Comparison of ENCODE assay signal across 12 cellular contexts in the genomic region with DNA sequence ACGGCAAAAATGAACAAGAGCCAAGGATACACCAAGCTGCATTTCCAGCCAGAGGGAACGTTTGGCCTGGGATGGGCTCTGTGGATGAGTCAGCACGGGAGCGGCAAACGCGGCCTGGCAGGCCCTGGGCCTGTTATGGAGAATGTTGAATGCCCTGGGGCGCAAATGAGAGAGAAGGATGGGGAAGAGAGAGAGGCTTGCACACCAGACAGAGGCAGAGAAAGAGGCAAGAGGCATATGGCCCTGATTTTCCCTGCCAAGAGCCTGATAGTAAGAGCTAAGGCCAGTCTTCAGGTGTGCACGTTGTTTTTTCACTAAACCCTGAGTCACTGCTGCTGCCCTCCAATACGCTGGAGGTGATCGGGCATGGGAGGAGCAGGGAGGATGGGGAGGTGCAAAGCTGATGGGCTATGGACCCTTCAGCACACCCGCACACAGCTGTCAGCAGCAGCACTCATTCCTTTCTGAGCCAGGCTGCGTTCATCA.
A peak's percentile ranks its signal among the peaks of the same experiment; 100 is the strongest.
DNase-seq lines count a peak whose midpoint lies in the region; ATAC-seq, FAIRE-seq and TF ChIP-seq lines count a peak whose summit lies in the region.
"Had no signal": no experiment of that assay in that cellular context is flagged by ENCODE, and none has a peak within 500 bp of the region (broad histone marks: within the 10 kb centered on the region; RNA-seq: fewer than 3 reads in every experiment).

No MANE protein-coding gene starts in this region.

- peaks cover 37 to 68% of the 10 kb centered on the region in 2 experiments for H3K27me3 ChIP-seq in K562 (ENCODE audit: control insufficient read depth in 2 of 2, insufficient read depth in 2 of 2, low read length in 2 of 2)

- no peak for TF ChIP-seq POLR2A in K562 (conservative IDR thresholded peaks at IDR 0.05)

- no peak for TF ChIP-seq RAD21 in K562 (CRISPR knock-in tag; conservative IDR thresholded peaks at IDR 0.05 in 1 of 2, IDR thresholded peaks at IDR 0.05 in 1 of 2)

- no peak overlapping the region for H3K4me3 ChIP-seq in K562

- in situ Hi-C loops in K562 (cut with MboI) (no loop called here), KBM-7 (cut with MboI; ENCODE audit: low pct_unique_long_range_greater_than_20kb, low sequenced_read_pairs) (no loop called here)

- no peaks in the 10 kb centered on the region for H3K36me3 ChIP-seq in K562 (ENCODE audit: control insufficient read depth, insufficient read depth, low read length)

- 5% methylated on average over 12 of the region's 12 CpGs for WGBS in K562 (ENCODE audit: insufficient coverage, low coverage, missing lambda C conversion rate)

- no TSS peak for BruUV-seq in K562 (replicated peaks; lab: Mats Ljungman, UMichigan)

- H3K4me2 ChIP-seq in K562 (ENCODE audit: insufficient read depth, low read length), result no peak overlapping the region

- DNase-seq in A172 (ENCODE audit: low spot score), result peak; percentile 72
- peak; percentile 51 for DNase-seq in HT-29 (ENCODE audit: low spot score)
- DNase-seq in K562 (ENCODE audit: extremely low read depth in 1 of 4, low spot score in 3 of 4), result no peak
- DNase-seq in left colon, result peak in 1 of 2 donors; percentile 53
- no peak for DNase-seq in SW 1271 (lab: John Stamatoyannopoulos, UW)
- DNase-seq in KBM-7, result no peak
- no peak for DNase-seq in occipital lobe (lab: John Stamatoyannopoulos, UW)
- DNase-seq: activated B cell treated with CpG ODN at 0.5 μM for 24 hours; CD4-positive, CD25-positive, alpha-beta regulatory T cell; naive B cell had no signal

- FAIRE-seq in K562 (lab: Jason Lieb, UNC), result no peak
- FAIRE-seq: colon had no signal

- no peaks in the 10 kb centered on the region for H3K79me2 ChIP-seq in K562 (ENCODE audit: control insufficient read depth, insufficient read depth, low read length)

- 0 out of 5 replicates have a peak, but pooled peaks cover 0 to 3% of the 10 kb centered on the region in 2 experiments for H3K4me1 ChIP-seq in K562 (replicated peaks in 1 of 2; ENCODE audit: control insufficient read depth in 2 of 2, insufficient read depth in 2 of 2, low read length in 2 of 2)

- no peaks in the 10 kb centered on the region for H3K9me1 ChIP-seq in K562 (ENCODE audit: control insufficient read depth, insufficient read depth, low read length)

- CTCF ChIA-PET in K562 (lab: Yijun Ruan, JAX; ENCODE audit: low intra/inter-chr PET ratio), result no interaction called here

- no peak for TF ChIP-seq EP300 in K562 (IDR thresholded peaks at IDR 0.05; ENCODE audit: low read length)

- no peak overlapping the region for H3K27ac ChIP-seq in K562 (ENCODE audit: extremely low read depth, low read depth, low read length)

- intact Hi-C loops in K562 (cut with micrococcal nuclease), result no loop called here
- intact Hi-C loops in left colon (cut with DNase I, micrococcal nuclease), result no loop called here

- POLR2A ChIA-PET in K562 (lab: Yijun Ruan, JAX), result interaction anchor here (0.6 to 1.0 kb wide), 5 partner anchors 8 to 304 kb away, joined by 3 to 5 read pairs (median 4); no protein-coding TSS in a partner anchor

- H2AFZ ChIP-seq in K562 (ENCODE audit: low read depth, low read length), result no peak overlapping the region

- TF ChIP-seq CTCF in K562 (IDR thresholded peaks at IDR 0.05 in 2 of 3, conservative IDR thresholded peaks at IDR 0.05 in 1 of 3; ENCODE audit: insufficient read depth in 2 of 3, low read depth in 1 of 3, low read length in 3 of 3), result no peak

- no peaks in the 10 kb centered on the region for H3K9me3 ChIP-seq in K562 (replicated peaks; ENCODE audit: control insufficient read depth, insufficient read depth, low read depth, low read length)

- no peak; the same call in 2 of the 3 replicates for ATAC-seq in K562
- ATAC-seq in left colon, result peak; percentile 93
- no peak for ATAC-seq in HG02571 (IDR thresholded peaks at IDR 0.05; ENCODE audit: unreplicated experiment)

- 0 out of 2 replicates have a peak, but pooled peaks cover 3% of the 10 kb centered on the region for H4K20me1 ChIP-seq in K562 (replicated peaks; ENCODE audit: control insufficient read depth, insufficient read depth, low read length)

- H3K9ac ChIP-seq in K562 (ENCODE audit: insufficient read depth in 1 of 2, low read depth in 2 of 2, low read length in 2 of 2), result peak overlapping the region in 1 of 2 experiments; percentile 47; a peak in 1 of 4 replicates

TF ChIP-seq in K562, 482 proteins besides CTCF, POLR2A, EP300 and RAD21 (continues in another document):
- no peak for TF ChIP-seq GATAD2B (IDR thresholded peaks at IDR 0.05; ENCODE audit: borderline replicate concordance)
- no peak for TF ChIP-seq NBN (IDR thresholded peaks at IDR 0.05; ENCODE audit: low read depth)
- no peak for TF ChIP-seq ZNF165 (CRISPR knock-in tag; IDR thresholded peaks at IDR 0.05; ENCODE audit: borderline replicate concordance)
- TF ChIP-seq, protein P1, sequence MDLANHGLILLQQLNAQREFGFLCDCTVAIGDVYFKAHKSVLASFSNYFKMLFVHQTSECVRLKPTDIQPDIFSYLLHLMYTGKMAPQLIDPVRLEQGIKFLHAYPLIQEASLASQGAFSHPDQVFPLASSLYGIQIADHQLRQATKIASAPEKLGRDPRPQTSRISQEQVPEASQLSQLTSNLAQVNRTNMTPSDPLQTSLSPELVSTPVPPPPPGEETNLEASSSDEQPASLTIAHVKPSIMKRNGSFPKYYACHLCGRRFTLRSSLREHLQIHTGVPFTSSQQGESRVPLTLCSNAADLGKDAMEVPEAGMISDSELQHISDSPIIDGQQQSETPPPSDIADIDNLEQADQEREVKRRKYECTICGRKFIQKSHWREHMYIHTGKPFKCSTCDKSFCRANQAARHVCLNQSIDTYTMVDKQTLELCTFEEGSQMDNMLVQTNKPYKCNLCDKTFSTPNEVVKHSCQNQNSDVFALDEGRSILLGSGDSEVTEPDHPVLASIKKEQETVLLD (IDR thresholded peaks at IDR 0.05), result no peak
- no peak for TF ChIP-seq KLF6 (CRISPR knock-in tag; IDR thresholded peaks at IDR 0.05; ENCODE audit: borderline replicate concordance)
- TF ChIP-seq NFE2 (IDR thresholded peaks at IDR 0.05; ENCODE audit: low read depth), result peak; percentile 49
- no peak for TF ChIP-seq HMGN3 (IDR thresholded peaks at IDR 0.05; ENCODE audit: borderline replicate concordance, extremely low read depth, insufficient read length, low read depth, low read length)
- TF ChIP-seq ZKSCAN1 (IDR thresholded peaks at IDR 0.05; ENCODE audit: low read depth, low read length), result no peak
- TF ChIP-seq CHCHD3 (CRISPR knock-in tag; IDR thresholded peaks at IDR 0.05), result no peak
- TF ChIP-seq, protein P2, sequence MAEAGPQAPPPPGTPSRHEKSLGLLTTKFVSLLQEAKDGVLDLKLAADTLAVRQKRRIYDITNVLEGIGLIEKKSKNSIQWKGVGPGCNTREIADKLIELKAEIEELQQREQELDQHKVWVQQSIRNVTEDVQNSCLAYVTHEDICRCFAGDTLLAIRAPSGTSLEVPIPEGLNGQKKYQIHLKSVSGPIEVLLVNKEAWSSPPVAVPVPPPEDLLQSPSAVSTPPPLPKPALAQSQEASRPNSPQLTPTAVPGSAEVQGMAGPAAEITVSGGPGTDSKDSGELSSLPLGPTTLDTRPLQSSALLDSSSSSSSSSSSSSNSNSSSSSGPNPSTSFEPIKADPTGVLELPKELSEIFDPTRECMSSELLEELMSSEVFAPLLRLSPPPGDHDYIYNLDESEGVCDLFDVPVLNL (CRISPR knock-in tag; IDR thresholded peaks at IDR 0.05; ENCODE audit: low read depth), result no peak
- TF ChIP-seq HDAC8 (tag; IDR thresholded peaks at IDR 0.05), result no peak
- no peak for TF ChIP-seq TARDBP (IDR thresholded peaks at IDR 0.05)
- TF ChIP-seq, protein P3, sequence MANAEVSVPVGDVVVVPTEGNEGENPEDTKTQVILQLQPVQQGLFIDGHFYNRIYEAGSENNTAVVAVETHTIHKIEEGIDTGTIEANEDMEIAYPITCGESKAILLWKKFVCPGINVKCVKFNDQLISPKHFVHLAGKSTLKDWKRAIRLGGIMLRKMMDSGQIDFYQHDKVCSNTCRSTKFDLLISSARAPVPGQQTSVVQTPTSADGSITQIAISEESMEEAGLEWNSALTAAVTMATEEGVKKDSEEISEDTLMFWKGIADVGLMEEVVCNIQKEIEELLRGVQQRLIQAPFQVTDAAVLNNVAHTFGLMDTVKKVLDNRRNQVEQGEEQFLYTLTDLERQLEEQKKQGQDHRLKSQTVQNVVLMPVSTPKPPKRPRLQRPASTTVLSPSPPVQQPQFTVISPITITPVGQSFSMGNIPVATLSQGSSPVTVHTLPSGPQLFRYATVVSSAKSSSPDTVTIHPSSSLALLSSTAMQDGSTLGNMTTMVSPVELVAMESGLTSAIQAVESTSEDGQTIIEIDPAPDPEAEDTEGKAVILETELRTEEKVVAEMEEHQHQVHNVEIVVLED (CRISPR knock-in tag; IDR thresholded peaks at IDR 0.05), result no peak
- no peak for TF ChIP-seq ARHGAP35 (IDR thresholded peaks at IDR 0.05; ENCODE audit: partially characterized antibody)
- TF ChIP-seq, protein P4, sequence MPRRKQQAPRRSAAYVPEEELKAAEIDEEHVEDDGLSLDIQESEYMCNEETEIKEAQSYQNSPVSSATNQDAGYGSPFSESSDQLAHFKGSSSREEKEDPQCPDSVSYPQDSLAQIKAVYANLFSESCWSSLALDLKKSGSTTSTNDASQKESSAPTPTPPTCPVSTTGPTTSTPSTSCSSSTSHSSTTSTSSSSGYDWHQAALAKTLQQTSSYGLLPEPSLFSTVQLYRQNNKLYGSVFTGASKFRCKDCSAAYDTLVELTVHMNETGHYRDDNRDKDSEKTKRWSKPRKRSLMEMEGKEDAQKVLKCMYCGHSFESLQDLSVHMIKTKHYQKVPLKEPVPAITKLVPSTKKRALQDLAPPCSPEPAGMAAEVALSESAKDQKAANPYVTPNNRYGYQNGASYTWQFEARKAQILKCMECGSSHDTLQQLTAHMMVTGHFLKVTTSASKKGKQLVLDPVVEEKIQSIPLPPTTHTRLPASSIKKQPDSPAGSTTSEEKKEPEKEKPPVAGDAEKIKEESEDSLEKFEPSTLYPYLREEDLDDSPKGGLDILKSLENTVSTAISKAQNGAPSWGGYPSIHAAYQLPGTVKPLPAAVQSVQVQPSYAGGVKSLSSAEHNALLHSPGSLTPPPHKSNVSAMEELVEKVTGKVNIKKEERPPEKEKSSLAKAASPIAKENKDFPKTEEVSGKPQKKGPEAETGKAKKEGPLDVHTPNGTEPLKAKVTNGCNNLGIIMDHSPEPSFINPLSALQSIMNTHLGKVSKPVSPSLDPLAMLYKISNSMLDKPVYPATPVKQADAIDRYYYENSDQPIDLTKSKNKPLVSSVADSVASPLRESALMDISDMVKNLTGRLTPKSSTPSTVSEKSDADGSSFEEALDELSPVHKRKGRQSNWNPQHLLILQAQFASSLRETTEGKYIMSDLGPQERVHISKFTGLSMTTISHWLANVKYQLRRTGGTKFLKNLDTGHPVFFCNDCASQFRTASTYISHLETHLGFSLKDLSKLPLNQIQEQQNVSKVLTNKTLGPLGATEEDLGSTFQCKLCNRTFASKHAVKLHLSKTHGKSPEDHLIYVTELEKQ (CRISPR knock-in tag; IDR thresholded peaks at IDR 0.05), result no peak
- no peak for TF ChIP-seq SAFB (IDR thresholded peaks at IDR 0.05; ENCODE audit: borderline replicate concordance, low read depth, low read length)
- TF ChIP-seq ZNF316 (IDR thresholded peaks at IDR 0.05), result peak; percentile 45
- no peak for TF ChIP-seq ZNF79 (CRISPR knock-in tag; IDR thresholded peaks at IDR 0.05; ENCODE audit: low read depth)

Comparison
In these comparisons a context has a peak if more than half of its experiments do, and no peak if none do; other contexts are left out.
1. DNase-seq: peak in A172 (single experiment) and HT-29 (single experiment); none in K562 (0 of 4), SW 1271 (0 of 2), KBM-7 (single experiment) and occipital lobe (single experiment).